In the genomic region with DNA sequence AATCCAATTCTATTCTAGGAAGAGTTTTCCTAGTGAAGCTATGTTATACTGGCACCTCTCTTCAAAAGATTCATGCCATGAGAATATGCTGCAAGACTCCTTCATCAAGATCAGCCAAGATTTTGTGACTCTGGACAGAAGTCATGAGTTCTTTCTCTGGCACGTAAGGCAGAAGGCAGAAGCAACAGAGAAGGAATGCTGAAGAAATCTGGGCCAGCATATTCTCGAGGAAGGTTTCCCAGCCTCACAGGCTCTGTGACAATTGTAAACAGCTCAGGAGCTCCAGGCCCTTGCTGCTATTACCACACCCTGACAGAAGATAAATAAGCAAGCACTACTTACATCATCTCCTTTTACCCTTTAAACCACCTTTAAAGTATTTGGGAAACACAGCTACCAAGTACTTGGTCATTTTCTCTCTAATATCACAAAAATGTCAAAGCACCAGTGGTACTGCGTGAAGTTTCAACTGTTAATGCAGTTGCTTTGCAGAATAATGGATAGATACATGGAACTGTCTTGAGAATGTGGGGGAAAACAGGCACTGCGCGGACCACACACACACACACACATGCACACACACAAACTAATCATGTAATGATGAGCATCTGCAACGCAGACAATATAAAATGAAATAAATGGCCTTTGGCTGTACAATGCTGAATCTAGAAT, we compare ENCODE assay signal across 10 cellular contexts. TPM values are rescaled to one million over a fixed set of nuclear protein-coding genes. Genes with fewer than 3 reads are reported as not detected.
A peak's percentile ranks its signal among the peaks of the same experiment; 100 is the strongest.
DNase-seq lines count a peak whose midpoint lies in the region; ATAC-seq and TF ChIP-seq lines count a peak whose summit lies in the region.
"Had no signal": no experiment of that assay in that cellular context is flagged by ENCODE, and none has a peak within 500 bp of the region (broad histone marks: within the 10 kb centered on the region; RNA-seq: fewer than 3 reads in every experiment).

No MANE protein-coding gene starts in this region.

- POLR2A ChIA-PET in CD8-positive, alpha-beta T cell (lab: Charles Lee) = no interaction called here

- in situ Hi-C loops in SK-MEL-5 (cut with HindIII; ENCODE audit: low pct_unique_long_range_greater_than_20kb, low sequenced_read_pairs) = no loop called here

- no peaks in the 10 kb centered on the region for H3K9me3 ChIP-seq in CD8-positive, alpha-beta T cell (ENCODE audit: low read length)
- no peaks in the 10 kb centered on the region for H3K9me3 ChIP-seq in prostate gland

- no peaks in the 10 kb centered on the region for H3K27me3 Mint-ChIP-seq in CD8-positive, alpha-beta T cell (ENCODE audit: low read depth)

- intact Hi-C loops in CD8-positive, alpha-beta T cell (cut with DNase I, micrococcal nuclease) = no loop called here
- intact Hi-C loops in Right ventricle myocardium superior (cut with DNase I) (no loop called here), prostate gland (cut with DNase I) (no loop called here)

- peaks cover 53% of the 10 kb centered on the region for H3K4me1 Mint-ChIP-seq in CD8-positive, alpha-beta T cell (ENCODE audit: low read depth)

- H3K27me3 ChIP-seq in CD8-positive, alpha-beta T cell (ENCODE audit: insufficient read depth, low read length) = no peaks in the 10 kb centered on the region
- H3K27me3 ChIP-seq in prostate gland (replicated peaks; ENCODE audit: insufficient read depth) = no peaks in the 10 kb centered on the region

- DNase-seq in CD8-positive, alpha-beta T cell = no peak
- DNase-seq in SK-MEL-5 (ENCODE audit: low read depth, low spot score) = peak; percentile 36
- DNase-seq in Right ventricle myocardium superior = no peak
- peak; percentile 78 for DNase-seq in prostate gland (ENCODE audit: low spot score)
- no peak for DNase-seq in GOT3 (lab: John Stamatoyannopoulos, UW)
- no peak for DNase-seq in DMS 273 (lab: John Stamatoyannopoulos, UW; ENCODE audit: unreplicated experiment)
- DNase-seq in SHP77 treated with DMSO at 0.1 percent for 48 hours (lab: John Stamatoyannopoulos, UW) = no peak

- peaks cover 3% of the 10 kb centered on the region for H3K4me1 ChIP-seq in CD8-positive, alpha-beta T cell (ENCODE audit: insufficient read depth, low read length)
- peaks cover 3% of the 10 kb centered on the region for H3K4me1 ChIP-seq in prostate gland (replicated peaks)

- H3K9me3 Mint-ChIP-seq in CD8-positive, alpha-beta T cell = no peaks in the 10 kb centered on the region

- TF ChIP-seq POLR2A in prostate gland (IDR thresholded peaks at IDR 0.05) = no peak

- TF ChIP-seq CTCF in CD8-positive, alpha-beta T cell (IDR thresholded peaks at IDR 0.05) = no peak
- TF ChIP-seq CTCF in prostate gland (IDR thresholded peaks at IDR 0.05) = no peak

- no peaks in the 10 kb centered on the region for H3K36me3 ChIP-seq in CD8-positive, alpha-beta T cell (ENCODE audit: insufficient read depth, low read length)
- H3K36me3 ChIP-seq in prostate gland = no peaks in the 10 kb centered on the region

- CTCF ChIA-PET in CD8-positive, alpha-beta T cell (lab: Charles Lee) = no interaction called here

- ATAC-seq in CD8-positive, alpha-beta T cell = no peak
- ATAC-seq in Right ventricle myocardium superior (ENCODE audit: poor library complexity) = peak; percentile 72
- no peak for ATAC-seq in HG02884 (IDR thresholded peaks at IDR 0.05; ENCODE audit: unreplicated experiment)

- peaks cover 32% of the 10 kb centered on the region for H3K36me3 Mint-ChIP-seq in CD8-positive, alpha-beta T cell

- H3K27ac ChIP-seq in CD8-positive, alpha-beta T cell (ENCODE audit: low read depth, low read length) = no peak overlapping the region
- H3K27ac ChIP-seq in prostate gland = peak overlapping the region in 1 of 2 donors; percentile 3

- peak overlapping the region; percentile 9 for H3K27ac Mint-ChIP-seq in CD8-positive, alpha-beta T cell

- H3K4me3 Mint-ChIP-seq in CD8-positive, alpha-beta T cell = no peak overlapping the region

- no peak overlapping the region for H3K4me3 ChIP-seq in CD8-positive, alpha-beta T cell (ENCODE audit: low read depth, low read length)
- H3K4me3 ChIP-seq in prostate gland = no peak overlapping the region

- 64% methylated on average over 6 of the region's 6 CpGs for WGBS in prostate gland

RNA-seq across cellular contexts. Expression of gene INTS6, which starts 55.4 kb away (rescaled TPM):
- total RNA-seq in CD8-positive, alpha-beta T cell = 10 to 100 TPM; 49.5 to 50.0 TPM
- 41.8 and 43.6 TPM in 2 replicates for total RNA-seq in SK-MEL-5 (2014; rRNA removed; shearing (Covaris generic))
- polyA plus RNA-seq in SK-MEL-5 (2015; cell fraction: cytosol; rRNA removed) = 14.2 and 27.0 TPM in 2 replicates
- polyA plus RNA-seq in SK-MEL-5 (2015; cell fraction: nucleus; rRNA removed) = 42.6 and 53.7 TPM in 2 replicates
- 28.3 TPM for total RNA-seq in Right ventricle myocardium superior
- 10 to 100 TPM; 37.4 to 59.0 TPM for total RNA-seq in prostate gland

RNA-seq across cellular contexts. Expression of gene SERPINE3, which starts 57.9 kb away (rescaled TPM):
- total RNA-seq in CD8-positive, alpha-beta T cell = not detected
- not detected in 2 replicates for total RNA-seq in SK-MEL-5 (2014; rRNA removed; shearing (Covaris generic))
- polyA plus RNA-seq in SK-MEL-5 (2015; cell fraction: cytosol; rRNA removed) = 0.26 TPM in 1 of 2 replicates, not detected in the other
- polyA plus RNA-seq in SK-MEL-5 (2015; cell fraction: nucleus; rRNA removed) = not detected in 2 replicates
- total RNA-seq in Right ventricle myocardium superior (not detected), prostate gland (not detected)
- total RNA-seq: dermis microvascular lymphatic vessel endothelial cell; T-helper 1 cell treated with Interleukin-12 subunit alpha and Interleukin-12 subunit beta and Interleukin-4 antibody, amounts not matched to agents 30 ng/mL and 1 ng/mL, for 36 hours had no signal

Comparison
In these comparisons a context has a peak if more than half of its experiments do, and no peak if none do; other contexts are left out.
1. DNase-seq: peak in SK-MEL-5 (single experiment) and prostate gland (single experiment); none in CD8-positive, alpha-beta T cell (0 of 7), Right ventricle myocardium superior (single experiment), GOT3 (single experiment), DMS 273 (single experiment) and SHP77 treated with DMSO at 0.1 percent for 48 hours (single experiment).